Comparison of ENCODE assay signal across 8 cellular contexts in the genomic region with DNA sequence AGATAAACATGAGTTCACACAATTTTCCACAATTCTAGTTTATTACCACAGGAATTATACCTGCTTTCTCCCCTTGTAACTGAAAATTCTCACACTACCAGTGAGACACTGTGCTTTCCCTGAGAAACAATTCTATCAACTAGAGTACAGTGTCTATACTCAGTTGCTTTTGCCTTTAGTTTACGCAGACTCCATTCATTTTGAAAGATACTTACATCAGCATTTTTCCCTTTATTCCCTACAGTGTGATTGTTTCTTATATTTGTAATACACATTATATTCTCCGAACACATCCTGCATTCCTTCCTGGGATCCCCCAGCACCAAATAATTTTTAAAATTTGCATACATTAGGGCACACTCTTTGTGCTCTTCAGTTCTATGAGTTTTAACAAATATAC.
"Had no signal": no experiment of that assay in that cellular context is flagged by ENCODE, and none has a peak within 500 bp of the region (broad histone marks: within the 10 kb centered on the region; RNA-seq: fewer than 3 reads in every experiment).

No MANE protein-coding gene starts in this region.

- DNase-seq: GM23248, GOT3, H7, HFFc6, KG1 had no signal

- H3K9ac ChIP-seq: GM23248 had no signal

- ATAC-seq: HCT116 had no signal

- H3K9me3 ChIP-seq: HAP-1 had no signal

- H3K36me3 ChIP-seq: HAP-1 had no signal

- H2AFZ ChIP-seq: GM23248 had no signal

- H3K4me3 ChIP-seq: GM23248, HAP-1 had no signal

- H3K4me1 ChIP-seq: HAP-1 had no signal

- H3K27ac ChIP-seq: GM23248, HL-60 had no signal
